ENCODE assay signal across 15 cellular contexts in the genomic region with DNA sequence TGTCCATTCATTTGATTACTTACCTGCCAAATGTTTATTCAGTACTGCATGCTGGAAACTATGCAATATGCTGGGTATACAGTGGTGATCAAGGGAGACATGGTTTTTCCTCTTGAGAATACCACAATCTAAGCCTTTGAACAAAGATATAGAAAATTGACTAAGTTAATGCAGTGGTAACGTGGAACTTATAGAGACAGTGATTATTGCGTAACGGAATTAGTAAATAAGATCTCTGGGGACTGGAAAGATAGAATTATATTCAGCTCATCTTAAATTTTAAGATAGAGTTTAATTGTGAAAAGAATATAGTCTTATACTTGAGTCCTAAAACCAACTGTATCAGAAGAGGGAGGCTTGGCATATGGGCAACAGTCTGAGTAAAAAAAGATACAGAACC.
A peak's percentile ranks its signal among the peaks of the same experiment; 100 is the strongest.
DNase-seq lines count a peak whose midpoint lies in the region; ATAC-seq, FAIRE-seq and TF ChIP-seq lines count a peak whose summit lies in the region.
"Had no signal": no experiment of that assay in that cellular context is flagged by ENCODE, and none has a peak within 500 bp of the region (broad histone marks: within the 10 kb centered on the region; RNA-seq: fewer than 3 reads in every experiment).

No MANE protein-coding gene starts in this region.

- H3K36me3 ChIP-seq in IMR-90 (ENCODE audit: control insufficient read depth, insufficient read depth, low read length) (no peaks in the 10 kb centered on the region), K562 (ENCODE audit: control insufficient read depth, insufficient read depth, low read length) (no peaks in the 10 kb centered on the region), neural cell (ENCODE audit: insufficient read depth, low read length) (no peaks in the 10 kb centered on the region)

- no peak overlapping the region for H2AK5ac ChIP-seq in IMR-90 (ENCODE audit: low read depth, low read length)

- no peak overlapping the region for H3K18ac ChIP-seq in IMR-90 (ENCODE audit: low read depth, low read length)

- H2BK20ac ChIP-seq in IMR-90 (ENCODE audit: low read depth, low read length): no peak overlapping the region

- H3K14ac ChIP-seq in IMR-90 (replicated peaks; ENCODE audit: low read depth, low read length): no peak overlapping the region

- no peak overlapping the region for H3K56ac ChIP-seq in IMR-90 (ENCODE audit: extremely low read depth, insufficient read depth, low read length)

- 0 out of 2 replicates have a peak, but pooled peaks cover 2% of the 10 kb centered on the region for H3K4me1 ChIP-seq in IMR-90 (ENCODE audit: control insufficient read depth, insufficient read depth, low read length)
- peaks cover 0 to 15% of the 10 kb centered on the region in 2 experiments; a peak in 4 of 5 replicates for H3K4me1 ChIP-seq in K562 (replicated peaks in 1 of 2; ENCODE audit: control insufficient read depth in 2 of 2, insufficient read depth in 2 of 2, low read length in 2 of 2)

- no peak for ATAC-seq in IMR-90 (ENCODE audit: low read depth)
- no peak for ATAC-seq in K562
- ATAC-seq: GM23338 had no signal

- no peak overlapping the region for H3K23ac ChIP-seq in IMR-90 (ENCODE audit: low read depth, low read length)

- DNase-seq in IMR-90 (no peak), K562 (ENCODE audit: extremely low read depth in 1 of 4, low spot score in 3 of 4) (no peak), NCI-H2081 (lab: John Stamatoyannopoulos, UW) (no peak)
- no peak for DNase-seq in activated CD8-positive, alpha-beta memory T cell treated with anti-CD3 and anti-CD28 coated beads for 24 hours
- DNase-seq: C1 segment of cervical spinal cord; Calu3; CD4-positive, alpha-beta memory T cell; COR-L47; DMS53; GF-D8; HCEC 1CT had no signal

- CTCF ChIA-PET in IMR-90 (lab: Yijun Ruan, JAX): no interaction called here
- CTCF ChIA-PET in K562 (lab: Yijun Ruan, JAX; ENCODE audit: low intra/inter-chr PET ratio): no interaction called here

- H3K9me2 ChIP-seq in neural cell (ENCODE audit: insufficient read depth, low read length): no peaks in the 10 kb centered on the region

- dilution Hi-C loops in IMR-90 (cut with HindIII; ENCODE audit: low sequenced_read_pairs, unreplicated experiment): no loop called here

- H4K8ac ChIP-seq in IMR-90 (ENCODE audit: low read depth in 2 of 2, low read length in 2 of 2): no peak overlapping the region

- BruUV-seq in IMR-90 (replicated peaks; lab: Mats Ljungman, UMichigan) (no TSS peak), K562 (replicated peaks; lab: Mats Ljungman, UMichigan) (no TSS peak)

- no peak overlapping the region for H2AK9ac ChIP-seq in IMR-90 (replicated peaks; ENCODE audit: low read depth, low read length, poor library complexity)

- 0 out of 2 replicates have a peak, but pooled peaks cover 4% of the 10 kb centered on the region for H4K20me1 ChIP-seq in IMR-90 (ENCODE audit: insufficient read depth, low read length)
- H4K20me1 ChIP-seq in K562 (replicated peaks; ENCODE audit: control insufficient read depth, insufficient read depth, low read length): 0 out of 2 replicates have a peak, but pooled peaks cover 6% of the 10 kb centered on the region
- H4K20me1 ChIP-seq in neural cell (ENCODE audit: insufficient read depth): no peaks in the 10 kb centered on the region

- TF ChIP-seq EP300 in Ishikawa (IDR thresholded peaks at IDR 0.05; ENCODE audit: borderline replicate concordance) (no peak), K562 (IDR thresholded peaks at IDR 0.05; ENCODE audit: low read length) (no peak), neural cell (conservative IDR thresholded peaks at IDR 0.05; ENCODE audit: poor library complexity, severe bottlenecking) (no peak)

- in situ Hi-C loops in IMR-90 (cut with MboI; ENCODE audit: low sequenced_read_pairs): no loop called here
- in situ Hi-C loops in K562 (cut with MboI): no loop called here

- H3K4me3 ChIP-seq in IMR-90 (ENCODE audit: insufficient read depth, low read depth, low read length): no peak overlapping the region
- no peak overlapping the region for H3K4me3 ChIP-seq in K562
- H3K4me3 ChIP-seq in neural cell (ENCODE audit: low read length): no peak overlapping the region
- H3K4me3 ChIP-seq: GM23338 had no signal

- H3K79me1 ChIP-seq in IMR-90 (ENCODE audit: low read depth in 1 of 2, low read length in 2 of 2): peaks cover 3 to 7% of the 10 kb centered on the region in 2 experiments; a peak in 2 of 4 replicates

- TF ChIP-seq CTCF in IMR-90 (conservative IDR thresholded peaks at IDR 0.05; ENCODE audit: low read depth, low read length): no peak
- no peak for TF ChIP-seq CTCF in K562 (IDR thresholded peaks at IDR 0.05 in 2 of 3, conservative IDR thresholded peaks at IDR 0.05 in 1 of 3; ENCODE audit: insufficient read depth in 2 of 3, low read depth in 1 of 3, low read length in 3 of 3)
- no peak for TF ChIP-seq CTCF in neural cell (IDR thresholded peaks at IDR 0.05; ENCODE audit: poor library complexity, severe bottlenecking)

- H2BK5ac ChIP-seq in IMR-90 (ENCODE audit: low read depth, low read length, poor library complexity, severe bottlenecking): no peak overlapping the region

- no peaks in the 10 kb centered on the region for H3F3A ChIP-seq in neural cell (ENCODE audit: insufficient read depth, low read length, poor library complexity, severe bottlenecking)

- no peak overlapping the region for H3K27ac ChIP-seq in IMR-90 (ENCODE audit: insufficient read depth, low read length)
- no peak overlapping the region for H3K27ac ChIP-seq in K562 (ENCODE audit: extremely low read depth, low read depth, low read length)
- H3K27ac ChIP-seq in neural cell (ENCODE audit: low read length): peak overlapping the region; percentile 71

- H3K79me2 ChIP-seq in K562 (ENCODE audit: control insufficient read depth, insufficient read depth, low read length) (0 out of 3 replicates have a peak, but pooled peaks cover 5% of the 10 kb centered on the region), neural cell (replicated peaks; ENCODE audit: insufficient read depth, low read length) (no peaks in the 10 kb centered on the region)

- H2BK15ac ChIP-seq in IMR-90 (ENCODE audit: low read depth, low read length): no peak overlapping the region

- H3K9me1 ChIP-seq in IMR-90 (ENCODE audit: insufficient read depth, low read length) (no peaks in the 10 kb centered on the region), K562 (ENCODE audit: control insufficient read depth, insufficient read depth, low read length) (no peaks in the 10 kb centered on the region)

- H3K9ac ChIP-seq in IMR-90 (ENCODE audit: low read depth, low read length) (no peak overlapping the region), K562 (ENCODE audit: insufficient read depth in 1 of 2, low read depth in 2 of 2, low read length in 2 of 2) (no peak overlapping the region), neural cell (ENCODE audit: low read length) (no peak overlapping the region)

- no CpG with 5 or more reads among the region's 3 CpGs for WGBS in IMR-90 (ENCODE audit: extremely low coverage in 2 of 2, insufficient read length in 1 of 2), 2 experiments
- 83% methylated on average over 3 of the region's 3 CpGs for WGBS in K562 (ENCODE audit: insufficient coverage, low coverage, missing lambda C conversion rate)

- no peak for TF ChIP-seq POLR2A in IMR-90 (IDR thresholded peaks at IDR 0.05; ENCODE audit: low read depth, low read length)
- TF ChIP-seq POLR2A in K562 (conservative IDR thresholded peaks at IDR 0.05): no peak

- H3K9me3 ChIP-seq in IMR-90 (ENCODE audit: control insufficient read depth, insufficient read depth, low read length) (no peaks in the 10 kb centered on the region), K562 (replicated peaks; ENCODE audit: control insufficient read depth, insufficient read depth, low read depth, low read length) (no peaks in the 10 kb centered on the region), neural cell (ENCODE audit: low read length) (no peaks in the 10 kb centered on the region)

- H4K5ac ChIP-seq in IMR-90 (ENCODE audit: low read depth, low read length): no peak overlapping the region

- no peak overlapping the region for H3K4me2 ChIP-seq in IMR-90 (ENCODE audit: low read depth, low read length)
- no peak overlapping the region for H3K4me2 ChIP-seq in K562 (ENCODE audit: insufficient read depth, low read length)
- H3K4me2 ChIP-seq in neural cell (ENCODE audit: low read length): no peak overlapping the region
- H3K4me2 ChIP-seq: GM23338 had no signal

- H3K27me3 ChIP-seq in IMR-90 (ENCODE audit: control insufficient read depth, insufficient read depth, low read length) (no peaks in the 10 kb centered on the region), K562 (ENCODE audit: control insufficient read depth in 2 of 2, insufficient read depth in 2 of 2, low read length in 2 of 2) (no peaks in the 10 kb centered on the region), neural cell (ENCODE audit: insufficient read depth, low read depth, low read length) (no peaks in the 10 kb centered on the region)

- POLR2A ChIA-PET in IMR-90 (lab: Charles Lee; ENCODE audit: unreplicated experiment): no interaction called here
- POLR2A ChIA-PET in K562 (lab: Yijun Ruan, JAX): interaction anchor here (1.5 kb wide), 1 partner anchor 9 kb away, joined by 5 read pairs; no protein-coding TSS in a partner anchor

- no peak for TF ChIP-seq RAD21 in IMR-90 (IDR thresholded peaks at IDR 0.05; ENCODE audit: low read length)
- no peak for TF ChIP-seq RAD21 in Ishikawa (IDR thresholded peaks at IDR 0.05; ENCODE audit: low read depth)
- no peak for TF ChIP-seq RAD21 in K562 (CRISPR knock-in tag; conservative IDR thresholded peaks at IDR 0.05 in 1 of 2, IDR thresholded peaks at IDR 0.05 in 1 of 2)
- no peak for TF ChIP-seq RAD21 in neural cell (conservative IDR thresholded peaks at IDR 0.05)

- no peak overlapping the region for H4K91ac ChIP-seq in IMR-90 (ENCODE audit: insufficient read depth, low read depth, low read length)

- no peak overlapping the region for H2BK120ac ChIP-seq in IMR-90 (ENCODE audit: low read depth, low read length)

- H2AFZ ChIP-seq in IMR-90 (replicated peaks; ENCODE audit: low read length, poor library complexity) (no peak overlapping the region), K562 (ENCODE audit: low read depth, low read length) (no peak overlapping the region), neural cell (ENCODE audit: low read depth, low read length) (no peak overlapping the region)
- H2AFZ ChIP-seq: GM23338 had no signal

- FAIRE-seq in K562 (lab: Jason Lieb, UNC): no peak
- FAIRE-seq: GM18507 had no signal

- H3K4ac ChIP-seq in IMR-90 (ENCODE audit: low read depth, low read length): no peak overlapping the region

- intact Hi-C loops in IMR-90 (cut with micrococcal nuclease): no loop called here
- intact Hi-C loops in K562 (cut with micrococcal nuclease): no loop called here

TF ChIP-seq in IMR-90, 13 proteins besides CTCF, POLR2A, EP300 and RAD21 (continues in another document):
- peak; percentile 85 for TF ChIP-seq CEBPB (IDR thresholded peaks at IDR 0.05; ENCODE audit: low read depth, low read length)

TF ChIP-seq in Ishikawa, 13 proteins besides CTCF, POLR2A, EP300 and RAD21 (continues in another document):
- TF ChIP-seq CREB1 (IDR thresholded peaks at IDR 0.05; ENCODE audit: low read depth) (no peak), CEBPB (IDR thresholded peaks at IDR 0.05) (0 out of 2 replicates have a peak, but pooled peaks have one; percentile 25)

TF ChIP-seq in K562, 482 proteins besides CTCF, POLR2A, EP300 and RAD21 (continues in another document):
- peak; percentile 89 for TF ChIP-seq CEBPB (tag; IDR thresholded peaks at IDR 0.05)

TF ChIP-seq in neural cell, 6 proteins besides CTCF, POLR2A, EP300 and RAD21 (continues in another document):
- no peak for TF ChIP-seq SMC3 (conservative IDR thresholded peaks at IDR 0.05; ENCODE audit: poor library complexity)
